16 cellular contexts compared by ENCODE assay signal in the genomic region with DNA sequence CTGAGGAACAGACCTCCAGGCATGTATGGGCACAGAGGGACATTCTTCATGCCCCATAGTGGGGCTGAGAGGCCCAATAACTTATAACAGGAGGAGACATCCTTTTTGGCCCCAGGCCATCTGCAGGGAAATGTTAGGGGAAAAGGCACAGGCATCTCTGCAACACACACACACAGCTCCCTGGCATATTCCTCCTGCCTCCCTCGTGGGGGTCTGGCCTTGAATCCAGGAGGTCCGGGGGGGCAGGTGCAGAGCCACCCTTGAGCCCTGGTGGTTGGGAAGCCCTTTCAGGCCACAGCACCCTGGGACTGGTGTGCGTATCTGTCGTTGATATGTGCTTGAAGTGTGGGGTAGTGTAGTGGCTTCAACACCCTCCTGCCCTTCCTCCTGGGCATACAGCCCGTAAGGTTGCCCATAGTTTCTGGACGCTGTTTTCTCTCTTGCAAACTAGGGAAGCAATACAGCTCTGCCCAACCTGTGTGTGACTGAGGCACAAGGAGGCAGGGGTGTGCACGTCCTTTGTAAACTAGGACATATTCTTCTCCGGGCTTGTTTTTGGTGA.
DNase-seq lines count a peak whose midpoint lies in the region; ATAC-seq and TF ChIP-seq lines count a peak whose summit lies in the region.
"Had no signal": no experiment of that assay in that cellular context is flagged by ENCODE, and none has a peak within 500 bp of the region (broad histone marks: within the 10 kb centered on the region; RNA-seq: fewer than 3 reads in every experiment).

No MANE protein-coding gene starts in this region.

- H3K9me3 ChIP-seq in heart left ventricle (no peaks in the 10 kb centered on the region), left ventricle myocardium inferior (replicated peaks) (no peaks in the 10 kb centered on the region), colonic mucosa (no peaks in the 10 kb centered on the region)
- H3K9me3 ChIP-seq: MG63 had no signal

- H3K27me3 Mint-ChIP-seq in mesothelial cell of epicardium (ENCODE audit: low read depth) = peaks cover 61% of the 10 kb centered on the region

- H3K4me3 ChIP-seq in heart left ventricle = no peak overlapping the region
- H3K4me3 ChIP-seq in left ventricle myocardium inferior = no peak overlapping the region
- no peak overlapping the region for H3K4me3 ChIP-seq in colonic mucosa
- H3K4me3 ChIP-seq: MG63 had no signal

- ATAC-seq in heart left ventricle (peak; percentile 14 to 22 (median 18)), GM18870 (IDR thresholded peaks at IDR 0.05; ENCODE audit: unreplicated experiment) (no peak)

- peaks cover 0 to 15% (median 0%) of the 10 kb centered on the region in 12 donors for H3K4me1 ChIP-seq in heart left ventricle
- H3K4me1 ChIP-seq in left ventricle myocardium inferior = no peaks in the 10 kb centered on the region
- no peaks in the 10 kb centered on the region for H3K4me1 ChIP-seq in colonic mucosa

- TF ChIP-seq CTCF in heart left ventricle (IDR thresholded peaks at IDR 0.05) = no peak
- TF ChIP-seq CTCF in left ventricle myocardium inferior (IDR thresholded peaks at IDR 0.05; ENCODE audit: borderline replicate concordance) = no peak
- no peak for TF ChIP-seq CTCF in mesothelial cell of epicardium (IDR thresholded peaks at IDR 0.05; ENCODE audit: unreplicated experiment)
- no peak for TF ChIP-seq CTCF in colonic mucosa (IDR thresholded peaks at IDR 0.05)

- no peaks in the 10 kb centered on the region for H3K9me3 Mint-ChIP-seq in mesothelial cell of epicardium
- H3K9me3 Mint-ChIP-seq: CD4-positive, alpha-beta T cell had no signal

- intact Hi-C loops in heart left ventricle (cut with DNase I) = no loop called here
- intact Hi-C loops in left ventricle myocardium inferior (cut with micrococcal nuclease) = loop anchor here (5.0 kb wide), 1 partner anchor 362 kb away; no protein-coding TSS in a partner anchor
- intact Hi-C loops in colonic mucosa (cut with DNase I) = loop anchor here (10.0 kb wide), 1 partner anchor 610 kb away; no protein-coding TSS in a partner anchor

- WGBS in heart left ventricle, 4 donors = 48 to 78% (median 58%) methylated on average over 8 of the region's 8 CpGs

- no peak overlapping the region for H3K4me3 Mint-ChIP-seq in mesothelial cell of epicardium
- H3K4me3 Mint-ChIP-seq: B cell; CD4-positive, alpha-beta T cell had no signal

- peaks cover 18% of the 10 kb centered on the region for H3K4me1 Mint-ChIP-seq in mesothelial cell of epicardium
- H3K4me1 Mint-ChIP-seq: B cell had no signal

- peaks cover 0 to 3% (median 0%) of the 10 kb centered on the region in 9 donors for H3K36me3 ChIP-seq in heart left ventricle
- H3K36me3 ChIP-seq in left ventricle myocardium inferior = no peaks in the 10 kb centered on the region
- H3K36me3 ChIP-seq in colonic mucosa = no peaks in the 10 kb centered on the region
- H3K36me3 ChIP-seq: MG63 had no signal

- no peak overlapping the region for H3K27ac ChIP-seq in heart left ventricle
- no peak overlapping the region for H3K27ac ChIP-seq in left ventricle myocardium inferior (replicated peaks)
- H3K27ac ChIP-seq in colonic mucosa = no peak overlapping the region

- no peaks in the 10 kb centered on the region for H3K36me3 Mint-ChIP-seq in mesothelial cell of epicardium

- no peak overlapping the region for H3K9ac ChIP-seq in colonic mucosa (ENCODE audit: low read depth in 2 of 2, low read length in 2 of 2)

- TF ChIP-seq POLR2A in heart left ventricle (IDR thresholded peaks at IDR 0.05) = no peak

- H3K27me3 ChIP-seq in heart left ventricle = peaks cover 0 to 17% (median 0%) of the 10 kb centered on the region in 9 donors
- peaks cover 23% of the 10 kb centered on the region for H3K27me3 ChIP-seq in left ventricle myocardium inferior (ENCODE audit: low read depth)
- no peaks in the 10 kb centered on the region for H3K27me3 ChIP-seq in colonic mucosa

- H3K27ac Mint-ChIP-seq in mesothelial cell of epicardium = peak overlapping the region; percentile 74
- H3K27ac Mint-ChIP-seq: B cell; CD4-positive, alpha-beta T cell had no signal

- DNase-seq in NCI-H1092 treated with DMSO at 0.1 percent for 48 hours (lab: John Stamatoyannopoulos, UW) (peak; percentile 31), NCI-H1092 (lab: John Stamatoyannopoulos, UW) (no peak), heart left ventricle (no peak), left ventricle myocardium inferior (no peak), mesothelial cell of epicardium (ENCODE audit: low spot score in 2 of 2, unreplicated experiment in 2 of 2) (no peak), ureter (ENCODE audit: low spot score) (no peak), colonic mucosa (no peak)
- DNase-seq: CD4-positive, alpha-beta T cell; DMS53; Kasumi-1; MG63; NCI-H187; NCI-H526 treated with DMSO at 0.1 percent for 48 hours; SIG-M5 had no signal

Comparison
In these comparisons a context has a peak if more than half of its experiments do, and no peak if none do; other contexts are left out.
1. intact Hi-C loops: an anchor here in left ventricle myocardium inferior (5.0 kb wide) and colonic mucosa (10.0 kb wide); none called in heart left ventricle.